8 cellular contexts compared by ENCODE assay signal in the genomic region with DNA sequence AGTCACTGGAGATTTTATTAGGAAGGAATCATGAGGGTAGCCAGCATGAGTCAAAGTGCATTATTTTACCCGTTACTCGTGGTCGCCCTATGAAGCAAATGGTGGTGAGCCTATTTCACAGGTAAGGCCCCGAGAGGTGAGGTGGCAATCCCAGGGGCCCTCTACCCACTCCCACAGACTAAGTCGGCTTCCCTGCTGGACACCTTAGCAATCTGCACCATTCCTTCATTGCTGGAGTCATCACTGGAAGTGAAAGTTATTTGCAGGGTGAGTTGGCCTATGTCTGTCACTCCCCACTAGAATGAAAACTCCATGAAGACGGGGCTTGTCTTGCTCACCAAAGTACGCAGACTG. TPM values are rescaled to one million over a fixed set of nuclear protein-coding genes. Genes with fewer than 3 reads are reported as not detected.
DNase-seq lines count a peak whose midpoint lies in the region; ATAC-seq and TF ChIP-seq lines count a peak whose summit lies in the region.

No MANE protein-coding gene starts in this region.

- peaks cover 36% of the 10 kb centered on the region for H3K4me1 Mint-ChIP-seq in activated CD4-positive, alpha-beta T cell treated with anti-CD3 and anti-CD28 coated beads, Interleukin-2, amount 10 ng/mL, durations not matched to agents 24 days and 14 days
- peaks cover 25% of the 10 kb centered on the region for H3K4me1 Mint-ChIP-seq in activated naive CD8-positive, alpha-beta T cell (ENCODE audit: low read depth)

- no peaks in the 10 kb centered on the region for H3K27me3 Mint-ChIP-seq in activated CD4-positive, alpha-beta T cell treated with anti-CD3 and anti-CD28 coated beads, Interleukin-2, amount 10 ng/mL, durations not matched to agents 24 days and 14 days
- no peaks in the 10 kb centered on the region for H3K27me3 Mint-ChIP-seq in activated naive CD8-positive, alpha-beta T cell

- H3K4me1 ChIP-seq in lung (ENCODE audit: control insufficient read depth in 2 of 2, insufficient read depth in 2 of 2, low read length in 2 of 2): peaks cover 21 to 44% of the 10 kb centered on the region in 2 donors

- H3K27ac ChIP-seq in lung (ENCODE audit: low read depth in 1 of 2, low read length in 1 of 2) (peak overlapping the region; percentile 85 to 99), temporal lobe (ENCODE audit: low read depth, low read length) (peak overlapping the region; percentile 82)

- peak overlapping the region; percentile 100 for H3K27ac Mint-ChIP-seq in activated CD4-positive, alpha-beta T cell treated with anti-CD3 and anti-CD28 coated beads, Interleukin-2, amount 10 ng/mL, durations not matched to agents 24 days and 14 days
- peak overlapping the region; percentile 95 for H3K27ac Mint-ChIP-seq in activated naive CD8-positive, alpha-beta T cell

- ATAC-seq in lung (ENCODE audit: insufficient read depth, low FRiP score): no peak

- H3K4me3 Mint-ChIP-seq in activated CD4-positive, alpha-beta T cell treated with anti-CD3 and anti-CD28 coated beads, Interleukin-2, amount 10 ng/mL, durations not matched to agents 24 days and 14 days: peak overlapping the region; percentile 69
- peak overlapping the region; percentile 60 for H3K4me3 Mint-ChIP-seq in activated naive CD8-positive, alpha-beta T cell

- no peaks in the 10 kb centered on the region for H3K27me3 ChIP-seq in lung (ENCODE audit: control insufficient read depth, insufficient read depth)

- no peak for TF ChIP-seq CTCF in lung (IDR thresholded peaks at IDR 0.05; ENCODE audit: control extremely low read depth, extremely low read depth)

- no peaks in the 10 kb centered on the region for H3K9me3 Mint-ChIP-seq in activated CD4-positive, alpha-beta T cell treated with anti-CD3 and anti-CD28 coated beads, Interleukin-2, amount 10 ng/mL, durations not matched to agents 24 days and 14 days
- no peaks in the 10 kb centered on the region for H3K9me3 Mint-ChIP-seq in activated naive CD8-positive, alpha-beta T cell (ENCODE audit: low read depth)

- 60 to 77% methylated on average over 7 of the region's 7 CpGs for WGBS in lung, 2 donors

- no peak overlapping the region for H3K4me3 ChIP-seq in lung

- no peaks in the 10 kb centered on the region for H3K36me3 ChIP-seq in lung (ENCODE audit: control insufficient read depth in 2 of 2, insufficient read depth in 2 of 2, low read length in 2 of 2)

- H3K9me3 ChIP-seq in lung (ENCODE audit: control insufficient read depth in 2 of 2, insufficient read depth in 1 of 2, low read length in 1 of 2): no peaks in the 10 kb centered on the region

- no peak for DNase-seq in activated CD4-positive, alpha-beta T cell treated with anti-CD3 and anti-CD28 coated beads, Interleukin-2, amount 10 ng/mL, durations not matched to agents 24 days and 14 days
- DNase-seq in activated CD4-positive, alpha-beta T cell treated with anti-CD3 and anti-CD28 coated beads, Interleukin-2, amount 50 U/mL, for 1 hour: no peak
- DNase-seq in lung (ENCODE audit: low spot score): no peak
- no peak for DNase-seq in retina
- no peak for DNase-seq in NOMO-1 (lab: John Stamatoyannopoulos, UW; ENCODE audit: unreplicated experiment in 2 of 2)
- no peak for DNase-seq in NCI-H774 (lab: John Stamatoyannopoulos, UW)

- H3K36me3 Mint-ChIP-seq in activated CD4-positive, alpha-beta T cell treated with anti-CD3 and anti-CD28 coated beads, Interleukin-2, amount 10 ng/mL, durations not matched to agents 24 days and 14 days (ENCODE audit: low read depth): peaks cover 2% of the 10 kb centered on the region
- H3K36me3 Mint-ChIP-seq in activated naive CD8-positive, alpha-beta T cell: no peaks in the 10 kb centered on the region

- intact Hi-C loops in activated CD4-positive, alpha-beta T cell treated with anti-CD3 and anti-CD28 coated beads, Interleukin-2, amount 10 ng/mL, durations not matched to agents 24 days and 14 days (cut with micrococcal nuclease): loop anchor here (1.0 to 2.0 kb wide), 8 partner anchors 13 to 575 kb away; no protein-coding TSS in a partner anchor

RNA-seq across cellular contexts. Expression of a gene that starts 52.7 kb away (rescaled TPM):
- total RNA-seq in activated CD4-positive, alpha-beta T cell treated with anti-CD3 and anti-CD28 coated beads, Interleukin-2, amount 10 ng/mL, durations not matched to agents 24 days and 14 days: 119 and 140 TPM in 2 replicates
- total RNA-seq in lung (100 to 1,000 TPM in 1 of 2 donors, 10 to 100 TPM in 1; 88.7 to 115 TPM), temporal lobe (169 TPM)
- 10 to 100 TPM; 60.6 to 70.5 TPM for polyA plus RNA-seq in lung
